25 cellular contexts compared by ENCODE assay signal in the genomic region with DNA sequence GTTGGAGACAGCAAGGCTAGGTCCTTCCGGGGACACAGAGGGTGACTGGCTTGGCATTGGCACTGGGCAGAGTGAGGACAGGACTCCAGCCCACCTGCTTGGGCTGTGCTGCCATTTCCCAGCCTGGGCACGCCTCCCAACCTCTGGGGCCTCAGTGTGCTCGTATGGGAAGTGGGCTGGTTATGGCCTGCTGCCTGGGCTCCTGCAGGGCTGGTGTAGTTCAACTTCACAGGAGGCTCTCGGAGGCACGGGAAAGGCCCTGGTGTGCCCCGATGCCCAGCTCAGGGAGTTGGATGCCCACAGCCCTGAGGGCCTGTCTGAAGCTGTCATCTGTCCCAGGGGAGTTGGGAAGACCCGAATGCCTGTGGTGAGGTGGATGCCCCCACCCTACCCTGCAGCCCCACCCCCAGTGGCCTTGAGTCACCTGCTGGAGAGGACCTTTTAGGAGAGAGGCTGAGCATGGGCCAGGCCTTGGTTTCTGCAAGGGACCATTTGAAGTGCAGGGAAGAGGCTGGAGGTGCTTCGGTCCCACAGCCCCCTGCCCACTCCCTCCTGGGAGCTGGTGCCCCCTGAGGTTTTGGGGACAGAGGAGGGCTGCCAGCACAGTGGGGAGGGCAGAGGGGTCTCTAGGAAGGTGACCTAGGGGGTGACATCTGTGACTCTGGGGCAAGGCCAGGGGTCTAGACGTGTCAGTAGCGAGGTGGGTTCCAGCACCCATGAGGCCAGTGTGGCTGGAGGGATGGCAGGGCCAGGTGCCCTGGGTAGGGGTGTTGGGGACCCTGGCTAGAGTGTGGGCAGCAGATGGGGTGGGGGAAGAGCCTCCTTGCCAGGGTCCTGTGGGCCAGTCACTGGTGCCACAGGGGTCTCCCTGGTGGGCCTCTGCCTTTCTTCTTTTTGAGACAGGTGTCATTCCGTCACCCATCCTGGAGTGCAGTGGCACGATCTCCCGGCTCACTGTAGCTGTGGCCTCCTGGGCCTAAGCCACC. TPM values are rescaled to one million over a fixed set of nuclear protein-coding genes. Genes with fewer than 3 reads are reported as not detected.
A peak's percentile ranks its signal among the peaks of the same experiment; 100 is the strongest.
DNase-seq lines count a peak whose midpoint lies in the region; ATAC-seq and TF ChIP-seq lines count a peak whose summit lies in the region.
"Had no signal": no experiment of that assay in that cellular context is flagged by ENCODE, and none has a peak within 500 bp of the region (broad histone marks: within the 10 kb centered on the region; RNA-seq: fewer than 3 reads in every experiment).

No MANE protein-coding gene starts in this region.

- peak overlapping the region; percentile 43 for H3K27ac Mint-ChIP-seq in activated T-helper 17 cell treated with anti-CD3 and anti-CD28 coated beads, Interleukin-2, amount 50 U/mL, for 72 hours
- H3K27ac Mint-ChIP-seq: activated CD4-positive, alpha-beta memory T cell treated with anti-CD3 and anti-CD28 coated beads, Interleukin-2, amount 10 ng/mL, durations not matched to agents 7 days and 5 days; mesothelial cell of epicardium had no signal

- H3K27ac ChIP-seq in right atrium auricular region: peak overlapping the region; percentile 78
- peak overlapping the region; percentile 94 to 100 (median 98) for H3K27ac ChIP-seq in gastrocnemius medialis
- H3K27ac ChIP-seq in MM.1S (ENCODE audit: low read length): no peak overlapping the region
- H3K27ac ChIP-seq in esophagus squamous epithelium: peak overlapping the region in 1 of 4 donors; percentile 66
- H3K27ac ChIP-seq: colonic mucosa had no signal

- no peaks in the 10 kb centered on the region for H3K27me3 Mint-ChIP-seq in activated T-helper 17 cell treated with anti-CD3 and anti-CD28 coated beads, Interleukin-2, amount 50 U/mL, for 72 hours
- H3K27me3 Mint-ChIP-seq: activated CD4-positive, alpha-beta memory T cell treated with anti-CD3 and anti-CD28 coated beads, Interleukin-2, amount 10 ng/mL, durations not matched to agents 7 days and 5 days; naive thymus-derived CD8-positive, alpha-beta T cell had no signal

- no peak overlapping the region for H3K4me2 ChIP-seq in MM.1S (ENCODE audit: low read depth, low read length)

- no peaks in the 10 kb centered on the region for H3K27me3 ChIP-seq in right atrium auricular region
- no peaks in the 10 kb centered on the region for H3K27me3 ChIP-seq in gastrocnemius medialis
- H3K27me3 ChIP-seq in MM.1S (replicated peaks; ENCODE audit: insufficient read depth, low read length): no peaks in the 10 kb centered on the region
- no peaks in the 10 kb centered on the region for H3K27me3 ChIP-seq in esophagus squamous epithelium
- H3K27me3 ChIP-seq: breast epithelium, colonic mucosa had no signal

- H2AFZ ChIP-seq in MM.1S (ENCODE audit: low read length): no peak overlapping the region

- TF ChIP-seq POLR2A in gastrocnemius medialis (IDR thresholded peaks at IDR 0.05) (no peak), esophagus squamous epithelium (IDR thresholded peaks at IDR 0.05) (no peak)

- H3K36me3 ChIP-seq in right atrium auricular region (peaks cover 15% of the 10 kb centered on the region), gastrocnemius medialis (peaks cover 0 to 15% of the 10 kb centered on the region in 2 donors), MM.1S (replicated peaks; ENCODE audit: insufficient read depth, low read length) (no peaks in the 10 kb centered on the region), esophagus squamous epithelium (peaks cover 3 to 37% (median 7%) of the 10 kb centered on the region in 3 donors)
- H3K36me3 ChIP-seq: breast epithelium had no signal

- 100% methylated on average over 1 to 3 of the region's 13 CpGs for WGBS in esophagus squamous epithelium, 2 donors

- H3K9me3 ChIP-seq in right atrium auricular region (no peaks in the 10 kb centered on the region), gastrocnemius medialis (no peaks in the 10 kb centered on the region), MM.1S (replicated peaks; ENCODE audit: insufficient read depth, low read length) (no peaks in the 10 kb centered on the region), esophagus squamous epithelium (no peaks in the 10 kb centered on the region)
- H3K9me3 ChIP-seq: breast epithelium, colonic mucosa had no signal

- H3K4me3 ChIP-seq in right atrium auricular region (no peak overlapping the region), gastrocnemius medialis (no peak overlapping the region), MM.1S (ENCODE audit: low read length) (no peak overlapping the region), esophagus squamous epithelium (no peak overlapping the region)
- H3K4me3 ChIP-seq: colonic mucosa had no signal

- H3K4me1 ChIP-seq in right atrium auricular region (peaks cover 0 to 56% of the 10 kb centered on the region in 2 donors), gastrocnemius medialis (peaks cover 46 to 67% of the 10 kb centered on the region in 2 donors), MM.1S (ENCODE audit: low read length) (no peaks in the 10 kb centered on the region), esophagus squamous epithelium (peaks cover 23 to 67% (median 34%) of the 10 kb centered on the region in 3 donors)
- H3K4me1 ChIP-seq: colonic mucosa had no signal

- H3K9ac ChIP-seq in MM.1S (ENCODE audit: low read length): no peak overlapping the region

- TF ChIP-seq CTCF in right atrium auricular region (IDR thresholded peaks at IDR 0.05) (no peak), gastrocnemius medialis (IDR thresholded peaks at IDR 0.05 in 4 of 5, conservative IDR thresholded peaks at IDR 0.05 in 1 of 5) (no peak), MM.1S (IDR thresholded peaks at IDR 0.05; ENCODE audit: low read length) (no peak), esophagus squamous epithelium (IDR thresholded peaks at IDR 0.05) (no peak)

- H3K36me3 Mint-ChIP-seq in activated T-helper 17 cell treated with anti-CD3 and anti-CD28 coated beads, Interleukin-2, amount 50 U/mL, for 72 hours (ENCODE audit: low read depth): no peaks in the 10 kb centered on the region
- H3K36me3 Mint-ChIP-seq: activated naive CD4-positive, alpha-beta T cell treated with anti-CD3 and anti-CD28 coated beads, Interleukin-2, amount 50 U/mL, for 72 hours; mesothelial cell of epicardium; naive thymus-derived CD8-positive, alpha-beta T cell had no signal

- H3K9me2 ChIP-seq in MM.1S (replicated peaks; ENCODE audit: insufficient read depth, low read length): no peaks in the 10 kb centered on the region

- H4K20me1 ChIP-seq in MM.1S (ENCODE audit: insufficient read depth, low read length): no peaks in the 10 kb centered on the region

- H3F3A ChIP-seq in MM.1S (ENCODE audit: insufficient read depth, low read length): no peaks in the 10 kb centered on the region

- peaks cover 4% of the 10 kb centered on the region for H3K4me1 Mint-ChIP-seq in activated T-helper 17 cell treated with anti-CD3 and anti-CD28 coated beads, Interleukin-2, amount 50 U/mL, for 72 hours
- H3K4me1 Mint-ChIP-seq: mesothelial cell of epicardium had no signal

- H3K9me3 Mint-ChIP-seq in activated T-helper 17 cell treated with anti-CD3 and anti-CD28 coated beads, Interleukin-2, amount 50 U/mL, for 72 hours: no peaks in the 10 kb centered on the region
- H3K9me3 Mint-ChIP-seq: activated CD4-positive, alpha-beta memory T cell treated with anti-CD3 and anti-CD28 coated beads, Interleukin-2, amount 10 ng/mL, durations not matched to agents 7 days and 5 days; activated naive CD4-positive, alpha-beta T cell treated with anti-CD3 and anti-CD28 coated beads, Interleukin-2, amount 50 U/mL, for 72 hours; mesothelial cell of epicardium; naive thymus-derived CD8-positive, alpha-beta T cell had no signal

- H3K4me3 Mint-ChIP-seq in activated T-helper 17 cell treated with anti-CD3 and anti-CD28 coated beads, Interleukin-2, amount 50 U/mL, for 72 hours: no peak overlapping the region
- H3K4me3 Mint-ChIP-seq: activated CD4-positive, alpha-beta memory T cell treated with anti-CD3 and anti-CD28 coated beads, Interleukin-2, amount 10 ng/mL, durations not matched to agents 7 days and 5 days; mesothelial cell of epicardium; naive thymus-derived CD8-positive, alpha-beta T cell had no signal

- H3K79me2 ChIP-seq in MM.1S (ENCODE audit: low read length): no peaks in the 10 kb centered on the region

- in situ Hi-C loops in gastrocnemius medialis (cut with MboI; ENCODE audit: low sequenced_read_pairs in 4 of 4): no loop called here

- DNase-seq in Daoy (ENCODE audit: low read depth) (peak; percentile 7), right atrium auricular region (ENCODE audit: low spot score) (no peak), gastrocnemius medialis (peak in 1 of 2 donors; percentile 24), SIG-M5 (lab: John Stamatoyannopoulos, UW) (no peak), islet precursor cell (no peak), MM.1S (no peak), esophagus squamous epithelium (lab: John Stamatoyannopoulos, UW) (no peak)
- DNase-seq: activated CD4-positive, alpha-beta memory T cell treated with anti-CD3 and anti-CD28 coated beads, Interleukin-2, amount 10 ng/mL, durations not matched to agents 7 days and 5 days; activated CD4-positive, CD25-positive, alpha-beta regulatory T cell treated with anti-CD3 and anti-CD28 coated beads, Interleukin-2, amount 50 U/mL, for 72 hours; activated CD8-positive, alpha-beta memory T cell treated with anti-CD3 and anti-CD28 coated beads, Interleukin-2, amount 50 U/mL, for 48 hours; colonic mucosa; effector CD8-positive, alpha-beta T cell; erythroblast; GOT3; NCI-H1105 treated with DMSO at 0.1 percent for 48 hours; NCI-H2081; NCI-H226; NCI-H69; stimulated activated CD4-positive, alpha-beta T cell treated with anti-CD3 and anti-CD28 coated beads, Interleukin-12 subunit alpha, Interleukin-12 subunit beta, amount 100 ng/mL, for 4 hours; stimulated activated CD4-positive, alpha-beta T cell treated with anti-CD3 and anti-CD28 coated beads, Interleukin-4, amount 100 ng/mL, for 1 hour had no signal

- intact Hi-C loops in gastrocnemius medialis (cut with DNase I; ENCODE audit: low total_unique reads) (no loop called here), esophagus squamous epithelium (cut with DNase I) (no loop called here)

- ATAC-seq in activated T-helper 17 cell treated with anti-CD3 and anti-CD28 coated beads, Interleukin-2, amount 50 U/mL, for 72 hours (replicated peaks): no peak
- ATAC-seq in gastrocnemius medialis: no peak
- ATAC-seq: naive thymus-derived CD8-positive, alpha-beta T cell had no signal

RNA-seq across cellular contexts. Expression of gene ULK1, which starts 9.1 kb away (rescaled TPM):
- 2.7 and 5.1 TPM in 2 replicates for total RNA-seq in Daoy (2014; rRNA removed; shearing (Covaris generic))
- total RNA-seq in activated T-helper 17 cell treated with anti-CD3 and anti-CD28 coated beads, Interleukin-2, amount 50 U/mL, for 72 hours: 10 to 100 TPM; 14.7 to 21.5 TPM
- total RNA-seq in right atrium auricular region: 10 to 100 TPM; 16.2 to 23.4 TPM
- 10 to 100 TPM; 27.9 to 81.2 (median 48.6) TPM for total RNA-seq in gastrocnemius medialis
- 10 to 100 TPM in 3 of 4 donors, 1 to 10 TPM in 1; 9.1 to 55.0 (median 19.5) TPM for total RNA-seq in esophagus squamous epithelium

RNA-seq across cellular contexts. Expression of gene PUS1, which starts 25.5 kb away (rescaled TPM):
- total RNA-seq in Daoy (2014; rRNA removed; shearing (Covaris generic)): 43.8 and 53.5 TPM in 2 replicates
- 10 to 100 TPM; 31.5 to 75.2 TPM for total RNA-seq in activated T-helper 17 cell treated with anti-CD3 and anti-CD28 coated beads, Interleukin-2, amount 50 U/mL, for 72 hours
- 10 to 100 TPM in 1 of 2 donors, 1 to 10 TPM in 1; 5.0 to 10.3 TPM for total RNA-seq in right atrium auricular region
- 10 to 100 TPM; 10.4 to 29.0 (median 12.2) TPM for total RNA-seq in gastrocnemius medialis
- total RNA-seq in esophagus squamous epithelium: 10 to 100 TPM in 3 of 4 donors, 1 to 10 TPM in 1; 8.1 to 24.2 (median 19.8) TPM

RNA-seq across cellular contexts. Expression of gene EP400, which starts 46.2 kb away (rescaled TPM):
- total RNA-seq in Daoy (2014; rRNA removed; shearing (Covaris generic)): 3.5 and 4.2 TPM in 2 replicates
- 10 to 100 TPM; 47.1 to 60.0 TPM for total RNA-seq in activated T-helper 17 cell treated with anti-CD3 and anti-CD28 coated beads, Interleukin-2, amount 50 U/mL, for 72 hours
- total RNA-seq in right atrium auricular region (10 to 100 TPM; 10.5 to 15.5 TPM), gastrocnemius medialis (10 to 100 TPM; 11.9 to 17.4 (median 15.0) TPM), esophagus squamous epithelium (10 to 100 TPM; 10.1 to 23.0 (median 20.9) TPM)
